8 cellular contexts compared by ENCODE assay signal in the genomic region with DNA sequence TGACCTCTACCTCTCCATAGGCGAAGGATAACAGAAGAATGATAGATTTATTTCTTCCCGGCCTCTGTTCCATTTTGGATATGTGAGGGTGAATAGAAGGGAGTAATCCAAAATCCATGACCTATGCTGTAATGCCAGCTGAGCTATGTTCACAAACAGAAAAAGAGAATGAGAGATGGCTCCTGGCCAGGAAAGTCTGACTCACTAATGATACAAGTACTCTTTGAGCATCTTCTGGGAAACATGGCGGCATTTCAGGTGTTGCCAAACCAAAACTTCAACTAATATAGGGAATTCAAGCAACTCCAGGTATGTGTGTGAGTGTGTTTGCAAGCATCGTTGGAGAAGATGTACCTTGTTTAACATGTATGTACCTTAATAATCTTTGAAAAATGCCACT. TPM values are rescaled to one million over a fixed set of nuclear protein-coding genes. Genes with fewer than 3 reads are reported as not detected.
DNase-seq lines count a peak whose midpoint lies in the region; ATAC-seq and TF ChIP-seq lines count a peak whose summit lies in the region.

No MANE protein-coding gene starts in this region.

- H3K27ac Mint-ChIP-seq in endodermal cell = no peak overlapping the region

- H3K27ac ChIP-seq in left lung (peak overlapping the region in 1 of 2 donors; percentile 39), suprapubic skin (peak overlapping the region; percentile 21), endodermal cell (ENCODE audit: low read depth, low read length) (no peak overlapping the region)

- no peak for TF ChIP-seq CTCF in left lung (IDR thresholded peaks at IDR 0.05)
- no peak for TF ChIP-seq CTCF in suprapubic skin (IDR thresholded peaks at IDR 0.05)
- TF ChIP-seq CTCF in endodermal cell (conservative IDR thresholded peaks at IDR 0.05) = no peak

- no peaks in the 10 kb centered on the region for H3K36me3 Mint-ChIP-seq in endodermal cell (ENCODE audit: low read depth)

- intact Hi-C loops in left lung (cut with DNase I) = no loop called here

- H3K4me3 ChIP-seq in left lung (no peak overlapping the region), suprapubic skin (no peak overlapping the region), endodermal cell (ENCODE audit: low read length) (no peak overlapping the region)

- TF ChIP-seq POLR2A in suprapubic skin (IDR thresholded peaks at IDR 0.05) = no peak

- H3K9me3 ChIP-seq in left lung = no peaks in the 10 kb centered on the region
- H3K9me3 ChIP-seq in suprapubic skin = no peaks in the 10 kb centered on the region
- H3K9me3 ChIP-seq in endodermal cell (ENCODE audit: control insufficient read depth, low read length) = no peaks in the 10 kb centered on the region

- no peak overlapping the region for H3K9ac ChIP-seq in endodermal cell (ENCODE audit: extremely low read depth, low read length, poor library complexity, severe bottlenecking)

- H3K27me3 Mint-ChIP-seq in endodermal cell (ENCODE audit: insufficient read depth) = no peaks in the 10 kb centered on the region

- H3K27me3 ChIP-seq in left lung (no peaks in the 10 kb centered on the region), suprapubic skin (no peaks in the 10 kb centered on the region), endodermal cell (ENCODE audit: control insufficient read depth, insufficient read depth, low read length, poor library complexity, severe bottlenecking) (no peaks in the 10 kb centered on the region)

- peaks cover 10 to 23% of the 10 kb centered on the region in 2 donors for H3K4me1 ChIP-seq in left lung
- H3K4me1 ChIP-seq in suprapubic skin = peaks cover 29% of the 10 kb centered on the region
- peaks cover 8% of the 10 kb centered on the region for H3K4me1 ChIP-seq in endodermal cell (ENCODE audit: control insufficient read depth, insufficient read depth, low read length)

- H3K36me3 ChIP-seq in left lung = no peaks in the 10 kb centered on the region
- H3K36me3 ChIP-seq in suprapubic skin = no peaks in the 10 kb centered on the region
- H3K36me3 ChIP-seq in endodermal cell (ENCODE audit: control insufficient read depth, insufficient read depth, low read length) = peaks cover 4% of the 10 kb centered on the region

- TF ChIP-seq EP300 in suprapubic skin (IDR thresholded peaks at IDR 0.05) = no peak

- WGBS in suprapubic skin = 58% methylated on average over 4 of the region's 4 CpGs
- WGBS in endodermal cell (ENCODE audit: insufficient coverage in 1 of 2, insufficient read length in 1 of 2), 2 experiments = 88 to 97% methylated on average over 1 to 4 of the region's 4 CpGs

- H3K4me3 Mint-ChIP-seq in endodermal cell = no peak overlapping the region

- no peaks in the 10 kb centered on the region for H3K9me3 Mint-ChIP-seq in endodermal cell

- ATAC-seq in left lung = peak; percentile 74

- H3K4me1 Mint-ChIP-seq in endodermal cell = peaks cover 29% of the 10 kb centered on the region

- DNase-seq in AG08395 (ENCODE audit: low spot score) = peak; percentile 19
- DNase-seq in HUDEP-2 (lab: John Stamatoyannopoulos, UW; ENCODE audit: unreplicated experiment in 76 of 76) = peak in 68 of 76 experiments; percentile 4 to 87 (median 64)
- peak; percentile 17 for DNase-seq in activated naive CD8-positive, alpha-beta T cell treated with anti-CD3 and anti-CD28 coated beads, Interleukin-2, amount 50 U/mL, for 16 hours (ENCODE audit: low read depth, low spot score)
- peak in 1 of 2 donors; percentile 51 for DNase-seq in left lung
- peak; percentile 66 to 79 for DNase-seq in suprapubic skin (ENCODE audit: low spot score in 2 of 2)
- no peak for DNase-seq in endodermal cell
- DNase-seq in cortex of kidney (lab: John Stamatoyannopoulos, UW) = no peak
- DNase-seq in activated effector memory CD4-positive, alpha-beta T cell treated with Interleukin-2 at 50 U/mL for 16 hours = no peak

RNA-seq across cellular contexts. Expression of a gene that starts 55.1 kb away (rescaled TPM):
- total RNA-seq in left lung = 100 to 1,000 TPM in 1 of 2 donors, 10 to 100 TPM in 1; 98.6 to 123 TPM
- 100 to 1,000 TPM; 173 to 418 (median 228) TPM for total RNA-seq in suprapubic skin
- 100 to 1,000 TPM; 101 to 111 TPM for total RNA-seq in endodermal cell
- polyA plus RNA-seq in endodermal cell (2013, experiment 1 of 2) = 44.3 TPM
- polyA plus RNA-seq in endodermal cell (2013, experiment 2 of 2) = 44.0 TPM

Comparison
In these comparisons a context has a peak if more than half of its experiments do, and no peak if none do; other contexts are left out.
1. DNase-seq: peak in AG08395 (single experiment), HUDEP-2 (68 of 76), activated naive CD8-positive, alpha-beta T cell treated with anti-CD3 and anti-CD28 coated beads, Interleukin-2, amount 50 U/mL, for 16 hours (single experiment) and suprapubic skin (2 of 2); none in endodermal cell (single experiment), cortex of kidney (single experiment) and activated effector memory CD4-positive, alpha-beta T cell treated with Interleukin-2 at 50 U/mL for 16 hours (single experiment).